ENCODE assay signal across 7 cellular contexts in the genomic region with DNA sequence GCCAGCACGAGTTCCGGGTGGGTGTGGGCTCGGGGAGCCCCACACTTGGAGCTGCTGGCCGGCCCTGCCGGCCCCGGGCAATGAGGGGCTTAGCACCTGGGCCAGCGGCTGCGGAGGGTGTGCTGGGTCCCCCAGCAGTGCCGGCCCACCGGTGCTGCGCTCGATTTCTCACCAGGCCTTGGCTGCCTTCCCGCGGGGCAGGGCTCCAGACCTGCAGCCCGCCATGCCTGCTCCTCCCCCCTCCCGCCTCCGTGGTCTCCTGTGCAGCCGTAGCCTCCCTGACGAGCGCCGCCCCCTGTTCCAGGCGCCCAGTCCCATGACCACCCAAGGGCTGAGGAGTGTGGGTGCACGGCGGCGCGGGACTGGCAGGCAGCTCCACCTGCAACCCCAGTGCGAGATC.
A peak's percentile ranks its signal among the peaks of the same experiment; 100 is the strongest.
DNase-seq lines count a peak whose midpoint lies in the region; ATAC-seq and TF ChIP-seq lines count a peak whose summit lies in the region.
"Not testable (repeated sequence)": the region's sequence is repeated elsewhere in the genome, so short reads cannot be mapped to it uniquely, and the experiment has no call there.

No MANE protein-coding gene starts in this region.

- not testable (repeated sequence) for H3K27me3 ChIP-seq in DND-41 (ENCODE audit: insufficient read depth, low read length, poor library complexity); right cardiac atrium (ENCODE audit: control insufficient read depth, insufficient read depth); neuronal stem cell (ENCODE audit: control insufficient read depth in 3 of 3, insufficient read depth in 3 of 3, low read depth in 1 of 3, low read length in 3 of 3)

- intact Hi-C loops in right cardiac atrium (cut with DNase I): not testable (repeated sequence)

- peak overlapping the region; percentile 68 for H2AK5ac ChIP-seq in neuronal stem cell (ENCODE audit: low read depth, low read length)

- peak overlapping the region; percentile 90 for H2BK12ac ChIP-seq in neuronal stem cell (ENCODE audit: low read length)

- peaks cover 20% of the 10 kb centered on the region for H3K79me2 ChIP-seq in DND-41 (ENCODE audit: insufficient read depth, low read length)

- peak overlapping the region; percentile 98 for H3K27ac ChIP-seq in DND-41 (ENCODE audit: low read length)
- H3K27ac ChIP-seq in right cardiac atrium (ENCODE audit: low read length); neuronal stem cell (replicated peaks; ENCODE audit: low read length): not testable (repeated sequence)

- not testable (repeated sequence) for H3K23ac ChIP-seq in neuronal stem cell (ENCODE audit: low read depth, low read length, poor library complexity)

- not testable (repeated sequence) for H2BK5ac ChIP-seq in neuronal stem cell (ENCODE audit: low read length)

- not testable (repeated sequence) for ATAC-seq in DND-41 (ENCODE audit: insufficient read depth, low read depth); right cardiac atrium

- H4K20me1 ChIP-seq in DND-41 (ENCODE audit: insufficient read depth, low read length): not testable (repeated sequence)

- not testable (repeated sequence) for H4K91ac ChIP-seq in neuronal stem cell (ENCODE audit: low read depth, low read length, poor library complexity)

- H3K4me2 ChIP-seq in DND-41 (ENCODE audit: insufficient read depth, low read length); neuronal stem cell (ENCODE audit: insufficient read depth, low read length, poor library complexity, severe bottlenecking): not testable (repeated sequence)

- not testable (repeated sequence) for H2AFZ ChIP-seq in DND-41 (ENCODE audit: low read depth, low read length); neuronal stem cell (ENCODE audit: low read length)

- WGBS in right cardiac atrium: 95% methylated on average over 27 of the region's 27 CpGs
- WGBS in neuronal stem cell (ENCODE audit: extremely low coverage in 2 of 2, insufficient read length in 2 of 2, insufficient replicate concordance in 1 of 2), 2 donors: no CpG with 5 or more reads among the region's 27 CpGs

- peaks cover 26% of the 10 kb centered on the region for H3K9me3 ChIP-seq in DND-41 (ENCODE audit: insufficient read depth, low read length, severe bottlenecking)
- H3K9me3 ChIP-seq in right cardiac atrium (ENCODE audit: control insufficient read depth, low read length); neuronal stem cell (replicated peaks in 1 of 2; ENCODE audit: control insufficient read depth in 2 of 2, insufficient read depth in 1 of 2, low read depth in 1 of 2, low read length in 2 of 2): not testable (repeated sequence)

- H3K4me1 ChIP-seq in DND-41 (ENCODE audit: insufficient read depth, low read length): peaks cover 81% of the 10 kb centered on the region
- H3K4me1 ChIP-seq in right cardiac atrium (ENCODE audit: control insufficient read depth, insufficient read depth, low read length): not testable (repeated sequence)
- H3K4me1 ChIP-seq in neuronal stem cell (ENCODE audit: control insufficient read depth in 2 of 2, insufficient read depth in 1 of 2, low read depth in 1 of 2, low read length in 2 of 2): peaks cover 3 to 29% of the 10 kb centered on the region in 2 donors

- H2BK120ac ChIP-seq in neuronal stem cell (ENCODE audit: low read depth, low read length): not testable (repeated sequence)

- not testable (repeated sequence) for H3K79me1 ChIP-seq in neuronal stem cell (ENCODE audit: low read depth, low read length)

- peak overlapping the region; percentile 73 for H3K9ac ChIP-seq in DND-41 (ENCODE audit: low read depth, low read length)
- not testable (repeated sequence) for H3K9ac ChIP-seq in neuronal stem cell (ENCODE audit: low read depth, low read length, poor library complexity)

- H4K8ac ChIP-seq in neuronal stem cell (ENCODE audit: low read depth, low read length): not testable (repeated sequence)

- H3K18ac ChIP-seq in neuronal stem cell (ENCODE audit: low read length): peak overlapping the region; percentile 87

- not testable (repeated sequence) for H3K14ac ChIP-seq in neuronal stem cell (ENCODE audit: low read length)

- DNase-seq in DND-41 (peak; percentile 45), HuH-7 (ENCODE audit: low spot score) (peak; percentile 30), NCI-H1092 treated with DMSO at 0.1 percent for 48 hours (lab: John Stamatoyannopoulos, UW) (peak; percentile 48), NCI-H2029 treated with DMSO at 0.1 percent for 48 hours (lab: John Stamatoyannopoulos, UW) (peak; percentile 8), NCI-H2227 treated with DMSO at 0.1 percent for 48 hours (lab: John Stamatoyannopoulos, UW) (peak; percentile 58), right cardiac atrium (peak in 2 of 3 donors; percentile 34 to 46)
- DNase-seq in neuronal stem cell (ENCODE audit: low spot score): not testable (repeated sequence)

- H3K4me3 ChIP-seq in DND-41 (ENCODE audit: low read depth in 1 of 2, low read length in 2 of 2): peak overlapping the region in 1 of 2 experiments; percentile 35; a peak in 1 of 4 replicates
- not testable (repeated sequence) for H3K4me3 ChIP-seq in right cardiac atrium (ENCODE audit: low read length); neuronal stem cell (ENCODE audit: low read length in 2 of 2)

- not testable (repeated sequence) for H3K4ac ChIP-seq in neuronal stem cell (ENCODE audit: low read length)

- TF ChIP-seq CTCF in DND-41 (IDR thresholded peaks at IDR 0.05; ENCODE audit: borderline replicate concordance, extremely low read depth, low read length, poor library complexity, severe bottlenecking): not testable (repeated sequence)

- H3K36me3 ChIP-seq in DND-41 (ENCODE audit: insufficient read depth, low read length): peaks cover 16% of the 10 kb centered on the region
- H3K36me3 ChIP-seq in neuronal stem cell (replicated peaks in 1 of 2; ENCODE audit: control insufficient read depth in 2 of 2, insufficient read depth in 2 of 2, low read length in 2 of 2): not testable (repeated sequence)

- H2BK15ac ChIP-seq in neuronal stem cell (ENCODE audit: low read length): peak overlapping the region; percentile 26
